ENCODE assay signal across 23 cellular contexts in the genomic region with DNA sequence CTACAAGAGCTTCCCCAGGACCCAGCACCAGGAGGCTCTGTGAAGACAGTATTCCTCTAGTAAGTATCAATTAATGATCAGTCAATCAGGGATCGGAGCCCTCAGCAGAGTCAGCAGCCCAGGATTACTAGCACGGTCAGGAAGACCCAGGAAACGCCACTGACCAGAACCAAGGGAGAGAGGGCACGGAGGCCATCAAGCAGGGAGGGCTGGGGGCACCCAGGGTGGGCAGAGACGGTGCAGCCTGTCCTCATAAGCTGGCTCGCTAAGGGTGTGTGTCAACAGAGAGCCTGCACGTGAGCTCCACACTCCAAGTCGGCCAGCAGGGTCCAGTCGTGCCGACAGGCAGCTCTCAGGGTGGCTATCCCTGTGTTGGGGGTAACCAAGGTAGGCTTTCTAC.
"Had no signal": no experiment of that assay in that cellular context is flagged by ENCODE, and none has a peak within 500 bp of the region (broad histone marks: within the 10 kb centered on the region; RNA-seq: fewer than 3 reads in every experiment).

No MANE protein-coding gene starts in this region.

- H3K4me1 Mint-ChIP-seq: activated CD4-positive, alpha-beta memory T cell treated with anti-CD3 and anti-CD28 coated beads, Interleukin-2, amount 10 ng/mL, durations not matched to agents 7 days and 5 days; activated CD4-positive, alpha-beta T cell treated with anti-CD3 and anti-CD28 coated beads, Interleukin-2, amount 10 ng/mL, durations not matched to agents 24 days and 14 days; activated naive CD8-positive, alpha-beta T cell treated with anti-CD3 and anti-CD28 coated beads, Interleukin-2, amount 10 ng/mL, durations not matched to agents 7 days and 5 days had no signal

- H3K4me3 Mint-ChIP-seq: activated CD4-positive, alpha-beta memory T cell treated with anti-CD3 and anti-CD28 coated beads, Interleukin-2, amount 10 ng/mL, durations not matched to agents 7 days and 5 days; activated CD4-positive, alpha-beta T cell treated with anti-CD3 and anti-CD28 coated beads, Interleukin-2, amount 10 ng/mL, durations not matched to agents 24 days and 14 days; activated naive CD4-positive, alpha-beta T cell treated with anti-CD3 and anti-CD28 coated beads for 36 hours; activated naive CD8-positive, alpha-beta T cell treated with anti-CD3 and anti-CD28 coated beads, Interleukin-2, amount 10 ng/mL, durations not matched to agents 7 days and 5 days; activated T-cell treated with anti-CD3 and anti-CD28 coated beads, Interleukin-2, amount 50 U/mL, for 72 hours; dendritic cell treated with granulocyte-macrophage colony-stimulating factor and Interleukin-4, amounts not matched to agents 40 ng/mL and 50 ng/mL, for 4 days; mesothelial cell of epicardium; T-helper 17 cell; type B pancreatic cell had no signal

- H3K9me3 ChIP-seq: pancreas, testis, vagina had no signal

- H3K27ac Mint-ChIP-seq: activated CD4-positive, alpha-beta memory T cell treated with anti-CD3 and anti-CD28 coated beads, Interleukin-2, amount 10 ng/mL, durations not matched to agents 7 days and 5 days; activated CD4-positive, alpha-beta T cell treated with anti-CD3 and anti-CD28 coated beads, Interleukin-2, amount 10 ng/mL, durations not matched to agents 24 days and 14 days; activated naive CD4-positive, alpha-beta T cell treated with anti-CD3 and anti-CD28 coated beads for 36 hours; activated naive CD8-positive, alpha-beta T cell treated with anti-CD3 and anti-CD28 coated beads, Interleukin-2, amount 10 ng/mL, durations not matched to agents 7 days and 5 days; activated T-cell treated with anti-CD3 and anti-CD28 coated beads, Interleukin-2, amount 50 U/mL, for 72 hours; dendritic cell treated with granulocyte-macrophage colony-stimulating factor and Interleukin-4, amounts not matched to agents 40 ng/mL and 50 ng/mL, for 4 days; T-helper 17 cell; type B pancreatic cell had no signal

- H3K4me3 ChIP-seq: heart left ventricle, pancreas, testis, vagina had no signal

- H3K27me3 ChIP-seq: heart left ventricle, pancreas, testis, vagina had no signal

- H3K36me3 Mint-ChIP-seq: activated naive CD8-positive, alpha-beta T cell treated with anti-CD3 and anti-CD28 coated beads, Interleukin-2, amount 10 ng/mL, durations not matched to agents 7 days and 5 days had no signal

- DNase-seq: activated CD4-positive, alpha-beta memory T cell treated with anti-CD3 and anti-CD28 coated beads, Interleukin-2, amount 10 ng/mL, durations not matched to agents 7 days and 5 days; activated CD4-positive, alpha-beta T cell treated with anti-CD3 and anti-CD28 coated beads, Interleukin-2, amount 10 ng/mL, durations not matched to agents 24 days and 14 days; activated effector memory CD4-positive, alpha-beta T cell treated with Interleukin-2 at 50 U/mL for 16 hours; activated naive CD4-positive, alpha-beta T cell treated with anti-CD3 and anti-CD28 coated beads for 36 hours; activated naive CD8-positive, alpha-beta T cell treated with anti-CD3 and anti-CD28 coated beads, Interleukin-2, amount 10 ng/mL, durations not matched to agents 7 days and 5 days; activated T-cell treated with anti-CD3 and anti-CD28 coated beads, Interleukin-2, amount 50 U/mL, for 72 hours; amniotic stem cell; effector CD4-positive, alpha-beta T cell; left colon; small intestine; stimulated activated CD4-positive, alpha-beta T cell treated with anti-CD3 and anti-CD28 coated beads, Interleukin-2, amount 100 ng/mL, for 48 hours; stimulated activated CD8-positive, alpha-beta memory T cell treated with anti-CD3 and anti-CD28 coated beads, Interleukin-4, amount 100 ng/mL, for 48 hours; stimulated activated naive CD4-positive, alpha-beta T cell; T-helper 17 cell; testis had no signal

- H3K27me3 Mint-ChIP-seq: activated CD4-positive, alpha-beta memory T cell treated with anti-CD3 and anti-CD28 coated beads, Interleukin-2, amount 10 ng/mL, durations not matched to agents 7 days and 5 days; T-helper 17 cell; type B pancreatic cell had no signal

- ATAC-seq: activated CD4-positive, CD25-positive, alpha-beta regulatory T cell treated with anti-CD3 and anti-CD28 coated beads, Interleukin-2, amount 50 U/mL, for 24 hours; activated T-cell treated with anti-CD3 and anti-CD28 coated beads, Interleukin-2, amount 50 U/mL, for 72 hours; heart left ventricle; left colon; sciatic nerve; T-helper 17 cell had no signal

- H3K36me3 ChIP-seq: heart left ventricle, pancreas, vagina had no signal

- H3K27ac ChIP-seq: heart left ventricle, pancreas, testis, vagina had no signal
